Comparison of ENCODE assay signal across 9 cellular contexts in the genomic region with DNA sequence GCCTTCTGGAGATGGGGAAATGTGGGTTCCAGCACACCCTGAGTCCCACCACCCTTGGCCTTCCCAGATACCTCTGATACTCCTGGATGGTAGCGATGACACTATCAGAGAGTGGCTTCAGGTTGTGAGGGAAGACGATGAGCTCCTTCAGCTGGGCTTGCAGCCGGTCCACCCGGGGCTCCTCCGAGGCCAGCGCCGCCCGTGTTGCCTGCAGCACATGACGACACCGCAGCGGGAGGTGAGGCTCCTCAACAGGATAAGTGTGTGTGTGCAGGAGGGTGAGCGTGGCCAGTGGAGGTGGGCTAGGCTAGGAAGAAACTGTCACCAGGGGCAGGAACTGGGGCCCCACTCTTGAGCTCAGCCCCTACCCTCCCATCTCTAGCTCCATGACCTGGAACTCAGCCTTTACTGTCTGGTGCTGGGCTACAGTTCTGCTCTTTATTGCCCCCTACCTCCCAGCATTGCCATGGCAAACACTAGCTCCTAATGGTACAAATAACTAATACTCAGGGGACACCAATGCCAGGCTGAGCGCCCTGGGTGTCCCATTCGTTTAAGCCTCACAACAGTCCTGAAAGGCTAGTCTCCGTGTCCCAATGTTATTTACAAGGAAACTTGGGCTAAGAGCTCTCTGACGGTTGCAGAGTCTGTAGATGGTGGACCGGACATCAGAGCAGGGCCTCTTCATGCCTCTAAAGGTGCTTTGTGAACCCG.
A peak's percentile ranks its signal among the peaks of the same experiment; 100 is the strongest.
DNase-seq lines count a peak whose midpoint lies in the region; ATAC-seq, FAIRE-seq and TF ChIP-seq lines count a peak whose summit lies in the region.
"Had no signal": no experiment of that assay in that cellular context is flagged by ENCODE, and none has a peak within 500 bp of the region (broad histone marks: within the 10 kb centered on the region; RNA-seq: fewer than 3 reads in every experiment).

No MANE protein-coding gene starts in this region.

- H3K79me2 ChIP-seq in PC-3 (ENCODE audit: low read length): no peaks in the 10 kb centered on the region

- H3K4me1 ChIP-seq in heart left ventricle (peaks cover 0 to 4% (median 0%) of the 10 kb centered on the region in 12 donors), PC-3 (ENCODE audit: insufficient read depth, low read length) (no peaks in the 10 kb centered on the region)

- H3K4me1 Mint-ChIP-seq in glutamatergic neuron (ENCODE audit: low read depth, unreplicated experiment): peaks cover 6% of the 10 kb centered on the region
- H3K4me1 Mint-ChIP-seq in natural killer cell: no peaks in the 10 kb centered on the region

- TF ChIP-seq CTCF in heart left ventricle (IDR thresholded peaks at IDR 0.05): peak in 7 of 12 donors; percentile 8 to 38 (median 24)
- TF ChIP-seq CTCF in PC-3 (conservative IDR thresholded peaks at IDR 0.05; ENCODE audit: low read depth, low read length): peak; percentile 50
- TF ChIP-seq CTCF in glutamatergic neuron (IDR thresholded peaks at IDR 0.05; ENCODE audit: partially characterized antibody, unreplicated experiment): peak; percentile 30
- TF ChIP-seq CTCF in natural killer cell (IDR thresholded peaks at IDR 0.05): no peak

- H3K27ac ChIP-seq in heart left ventricle (no peak overlapping the region), PC-3 (ENCODE audit: low read length) (no peak overlapping the region)

- H3K27ac Mint-ChIP-seq in glutamatergic neuron (ENCODE audit: unreplicated experiment) (no peak overlapping the region), natural killer cell (no peak overlapping the region)

- no peaks in the 10 kb centered on the region for H3K9me2 ChIP-seq in PC-3 (replicated peaks; ENCODE audit: low read length)

- no peak for TF ChIP-seq POLR2A in heart left ventricle (IDR thresholded peaks at IDR 0.05)

- H3K27me3 Mint-ChIP-seq in glutamatergic neuron (ENCODE audit: unreplicated experiment) (peaks cover 4% of the 10 kb centered on the region), natural killer cell (ENCODE audit: low read depth in 2 of 2) (no peaks in the 10 kb centered on the region)

- H3K36me3 ChIP-seq in heart left ventricle: peaks cover 0 to 85% (median 53%) of the 10 kb centered on the region in 9 donors
- no peaks in the 10 kb centered on the region for H3K36me3 ChIP-seq in PC-3 (ENCODE audit: low read depth, low read length)

- H3K9ac ChIP-seq in PC-3 (ENCODE audit: low read length): no peak overlapping the region

- H3K4me3 ChIP-seq in heart left ventricle (no peak overlapping the region), PC-3 (ENCODE audit: low read length) (no peak overlapping the region)

- no peaks in the 10 kb centered on the region for H3F3A ChIP-seq in PC-3 (ENCODE audit: low read length, unreplicated experiment)

- H4K20me1 ChIP-seq in PC-3 (ENCODE audit: low read length): no peaks in the 10 kb centered on the region

- intact Hi-C loops in heart left ventricle (cut with DNase I) (no loop called here), Right ventricle myocardium inferior (cut with DNase I) (no loop called here), PC-3 (cut with micrococcal nuclease) (no loop called here), natural killer cell (cut with micrococcal nuclease) (no loop called here)

- WGBS in heart left ventricle, 4 donors: 84 to 89% (median 85%) methylated on average over 18 of the region's 18 CpGs

- no peak for FAIRE-seq in urothelium cell line (lab: Jason Lieb, UNC)

- H2AFZ ChIP-seq in PC-3 (ENCODE audit: low read length): no peak overlapping the region

- no TSS peak for BruUV-seq in PC-3 (replicated peaks; lab: Mats Ljungman, UMichigan)

- H3K9me3 ChIP-seq in heart left ventricle (no peaks in the 10 kb centered on the region), PC-3 (ENCODE audit: low read length) (no peaks in the 10 kb centered on the region)

- CTCF ChIA-PET in PC-3 (lab: Charles Lee): interaction anchor here (0.7 to 1.3 kb wide), 2 partner anchors 10 to 64 kb away, joined by 3 to 6 read pairs; a partner anchor contains a TSS

- no peak overlapping the region for H3K4me3 Mint-ChIP-seq in glutamatergic neuron (ENCODE audit: unreplicated experiment)
- no peak overlapping the region for H3K4me3 Mint-ChIP-seq in natural killer cell

- H3K9me3 Mint-ChIP-seq in glutamatergic neuron (ENCODE audit: unreplicated experiment) (peaks cover 4% of the 10 kb centered on the region), natural killer cell (no peaks in the 10 kb centered on the region)

- peak in 1 of 4 donors; percentile 21 for ATAC-seq in heart left ventricle
- no peak for ATAC-seq in Right ventricle myocardium inferior
- peak; percentile 54; the same call in 1 of the 2 replicates for ATAC-seq in PC-3
- ATAC-seq in GM18907 (IDR thresholded peaks at IDR 0.05; ENCODE audit: unreplicated experiment): no peak
- no peak for ATAC-seq in natural killer cell
- no peak for ATAC-seq in HG02678 (IDR thresholded peaks at IDR 0.05; ENCODE audit: unreplicated experiment)

- H3K36me3 Mint-ChIP-seq in glutamatergic neuron (ENCODE audit: unreplicated experiment) (peaks cover 5% of the 10 kb centered on the region), natural killer cell (peaks cover 5% of the 10 kb centered on the region)

- H3K27me3 ChIP-seq in heart left ventricle: no peaks in the 10 kb centered on the region
- no peaks in the 10 kb centered on the region for H3K27me3 ChIP-seq in PC-3 (ENCODE audit: low read length)

- no peak overlapping the region for H3K4me2 ChIP-seq in PC-3 (ENCODE audit: low read length)

- DNase-seq in heart left ventricle: peak in 1 of 5 donors; percentile 7
- no peak for DNase-seq in Right ventricle myocardium inferior (ENCODE audit: missing footprints)
- peak; percentile 25 for DNase-seq in PC-3
- no peak for DNase-seq in glutamatergic neuron
- peak; percentile 13 for DNase-seq in urothelium cell line (ENCODE audit: low spot score)
- no peak for DNase-seq in natural killer cell
- DNase-seq: cortex of kidney had no signal

- POLR2A ChIA-PET in PC-3 (lab: Charles Lee; ENCODE audit: unreplicated experiment): no interaction called here

Comparison
In these comparisons a context has a peak if more than half of its experiments do, and no peak if none do; other contexts are left out.
1. DNase-seq: peak in PC-3 (single experiment) and urothelium cell line (single experiment); none in Right ventricle myocardium inferior (single experiment), glutamatergic neuron (single experiment) and natural killer cell (single experiment).